8 cellular contexts compared by ENCODE assay signal in genomic region chr9:109244179-109245132, GRCh38.
DNase-seq lines count a peak whose midpoint lies in the region; ATAC-seq and TF ChIP-seq lines count a peak whose summit lies in the region.

No MANE protein-coding gene starts in this region.

- POLR2A ChIA-PET in CD4-positive, alpha-beta memory T cell (lab: Charles Lee; ENCODE audit: partially characterized antibody): no interaction called here

- peak; percentile 86 for TF ChIP-seq CTCF in OCI-LY3 (IDR thresholded peaks at IDR 0.05; ENCODE audit: low read depth, low read length)
- peak; percentile 93 for TF ChIP-seq CTCF in fibroblast of mammary gland (conservative IDR thresholded peaks at IDR 0.05; ENCODE audit: control insufficient read depth, insufficient read depth, low read depth, low read length)
- peak; percentile 95 for TF ChIP-seq CTCF in neural crest cell (conservative IDR thresholded peaks at IDR 0.05)

- no peaks in the 10 kb centered on the region for H3K9me3 ChIP-seq in CD4-positive, alpha-beta memory T cell (ENCODE audit: control insufficient read depth in 1 of 2, low read length in 2 of 2)
- H3K9me3 ChIP-seq in OCI-LY3 (ENCODE audit: insufficient read depth, low read length): no peaks in the 10 kb centered on the region
- H3K9me3 ChIP-seq in subcutaneous abdominal adipose tissue (ENCODE audit: control insufficient read depth in 5 of 5, low read length in 5 of 5): no peaks in the 10 kb centered on the region

- no peaks in the 10 kb centered on the region for H3K4me1 ChIP-seq in CD4-positive, alpha-beta memory T cell (ENCODE audit: insufficient read depth, low read length)
- peaks cover 10% of the 10 kb centered on the region for H3K4me1 ChIP-seq in OCI-LY3 (ENCODE audit: low read length)
- H3K4me1 ChIP-seq in subcutaneous abdominal adipose tissue (ENCODE audit: control insufficient read depth in 5 of 5, insufficient read depth in 5 of 5, low read length in 5 of 5): peaks cover 0 to 35% (median 14%) of the 10 kb centered on the region in 5 donors

- H3K4me3 ChIP-seq in CD4-positive, alpha-beta memory T cell (ENCODE audit: low read length in 2 of 2): no peak overlapping the region
- H3K4me3 ChIP-seq in OCI-LY3 (ENCODE audit: low read length): no peak overlapping the region
- no peak overlapping the region for H3K4me3 ChIP-seq in fibroblast of mammary gland (ENCODE audit: control insufficient read depth, low read depth, low read length)
- H3K4me3 ChIP-seq in subcutaneous abdominal adipose tissue (ENCODE audit: low read depth in 1 of 5, low read length in 5 of 5): no peak overlapping the region

- peaks cover 0 to 2% (median 0%) of the 10 kb centered on the region in 8 donors for H3K9me3 Mint-ChIP-seq in CD4-positive, alpha-beta memory T cell
- H3K9me3 Mint-ChIP-seq in neural crest cell: no peaks in the 10 kb centered on the region

- H3K9ac ChIP-seq in OCI-LY3 (ENCODE audit: low read length) (no peak overlapping the region), subcutaneous abdominal adipose tissue (ENCODE audit: low read length in 5 of 5) (no peak overlapping the region)

- H3K27ac ChIP-seq in CD4-positive, alpha-beta memory T cell (ENCODE audit: low read depth, low read length): no peak overlapping the region
- H3K27ac ChIP-seq in OCI-LY3 (ENCODE audit: low read length): no peak overlapping the region
- peak overlapping the region; percentile 47 for H3K27ac ChIP-seq in subcutaneous abdominal adipose tissue (ENCODE audit: low read depth, low read length)

- H3K27me3 ChIP-seq in CD4-positive, alpha-beta memory T cell (ENCODE audit: insufficient read depth, low read length): no peaks in the 10 kb centered on the region
- H3K27me3 ChIP-seq in OCI-LY3 (ENCODE audit: low read depth, low read length) (no peaks in the 10 kb centered on the region), subcutaneous abdominal adipose tissue (ENCODE audit: control insufficient read depth in 5 of 5, insufficient read depth in 4 of 5, low read length in 5 of 5) (no peaks in the 10 kb centered on the region)

- H3K4me1 Mint-ChIP-seq in CD4-positive, alpha-beta memory T cell: peaks cover 0 to 2% (median 0%) of the 10 kb centered on the region in 4 donors
- H3K4me1 Mint-ChIP-seq in neural crest cell: peaks cover 20% of the 10 kb centered on the region

- peak overlapping the region in 2 of 8 donors; percentile 29 to 48 for H3K4me3 Mint-ChIP-seq in CD4-positive, alpha-beta memory T cell
- no peak overlapping the region for H3K4me3 Mint-ChIP-seq in neural crest cell

- no peaks in the 10 kb centered on the region for H3K79me2 ChIP-seq in OCI-LY3 (ENCODE audit: low read length)

- H4K20me1 ChIP-seq in OCI-LY3 (ENCODE audit: insufficient read depth, low read length): no peaks in the 10 kb centered on the region

- H3K4me2 ChIP-seq in OCI-LY3 (ENCODE audit: low read length): peak overlapping the region; percentile 51

- CTCF ChIA-PET in CD4-positive, alpha-beta memory T cell (lab: Charles Lee; ENCODE audit: partially characterized antibody): interaction anchor here (0.6 to 2.0 kb wide), 8 partner anchors 9 to 640 kb away, joined by 3 to 10 read pairs (median 4); no protein-coding TSS in a partner anchor

- peak; percentile 87 for ATAC-seq in GM19438 (IDR thresholded peaks at IDR 0.05; ENCODE audit: low read depth, unreplicated experiment)

- H3K27ac Mint-ChIP-seq in CD4-positive, alpha-beta memory T cell: no peak overlapping the region
- H3K27ac Mint-ChIP-seq in neural crest cell (ENCODE audit: unreplicated experiment): no peak overlapping the region

- H3K36me3 Mint-ChIP-seq in CD4-positive, alpha-beta memory T cell: no peaks in the 10 kb centered on the region
- no peaks in the 10 kb centered on the region for H3K36me3 Mint-ChIP-seq in neural crest cell (ENCODE audit: low read depth)

- DNase-seq in CD4-positive, alpha-beta memory T cell: peak; percentile 36 to 58 (median 47)
- peak; percentile 83 for DNase-seq in HT-29 (ENCODE audit: low spot score)
- peak; percentile 68 for DNase-seq in activated T-cell treated with anti-CD3 and anti-CD28 coated beads, Interleukin-2, amount 50 U/mL, for 1 hour
- DNase-seq in fibroblast of mammary gland (ENCODE audit: low read depth): peak; percentile 61
- DNase-seq in neural crest cell (ENCODE audit: low read depth, low spot score): peak; percentile 68

- peaks cover 4 to 21% of the 10 kb centered on the region in 2 donors for H3K27me3 Mint-ChIP-seq in CD4-positive, alpha-beta memory T cell
- no peaks in the 10 kb centered on the region for H3K27me3 Mint-ChIP-seq in neural crest cell (ENCODE audit: low read depth)

- H2AFZ ChIP-seq in OCI-LY3 (ENCODE audit: low read depth, low read length): no peak overlapping the region

- intact Hi-C loops in CD4-positive, alpha-beta memory T cell (cut with micrococcal nuclease): loop anchor here (1.0 kb wide), 2 partner anchors 77 to 225 kb away; partner anchors contain the start of gene EPB41L4B

- H3K36me3 ChIP-seq in CD4-positive, alpha-beta memory T cell (ENCODE audit: insufficient read depth, low read length): no peaks in the 10 kb centered on the region
- H3K36me3 ChIP-seq in OCI-LY3 (replicated peaks; ENCODE audit: low read depth, low read length): peaks cover 12% of the 10 kb centered on the region
- peaks cover 0 to 4% (median 0%) of the 10 kb centered on the region in 5 donors for H3K36me3 ChIP-seq in subcutaneous abdominal adipose tissue (ENCODE audit: control insufficient read depth in 5 of 5, insufficient read depth in 5 of 5, low read length in 5 of 5)
